12 cellular contexts compared by ENCODE assay signal in the genomic region with DNA sequence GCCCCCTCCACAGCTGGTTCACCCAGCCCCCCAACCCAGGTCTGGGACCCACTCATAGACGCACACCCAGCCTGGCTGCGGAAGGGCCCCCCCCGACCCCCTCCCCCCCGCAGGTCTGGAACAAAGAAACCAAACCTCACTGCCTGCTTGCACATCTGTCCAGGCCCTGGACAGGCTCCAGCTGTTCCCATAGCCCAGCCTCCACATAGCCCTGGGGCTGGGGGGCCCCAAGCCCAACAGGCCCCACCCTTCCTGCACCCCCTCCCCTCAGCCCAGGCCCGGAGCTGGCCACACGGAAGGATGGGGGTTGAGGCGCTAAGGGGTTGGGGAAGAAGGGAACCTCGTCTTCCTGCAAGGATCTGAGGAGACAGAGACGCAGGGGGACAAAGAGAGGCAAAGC. TPM values are rescaled to one million over a fixed set of nuclear protein-coding genes. Genes with fewer than 3 reads are reported as not detected.
DNase-seq lines count a peak whose midpoint lies in the region; ATAC-seq, FAIRE-seq and TF ChIP-seq lines count a peak whose summit lies in the region.
"Had no signal": no experiment of that assay in that cellular context is flagged by ENCODE, and none has a peak within 500 bp of the region (broad histone marks: within the 10 kb centered on the region; RNA-seq: fewer than 3 reads in every experiment).

No MANE protein-coding gene starts in this region.

- DNase-seq in A549 (ENCODE audit: low read depth in 1 of 2, low spot score in 1 of 2) (no peak), Peyer's patch (no peak), esophagus squamous epithelium (lab: John Stamatoyannopoulos, UW) (no peak), psoas muscle (no peak), NCI-H187 (lab: John Stamatoyannopoulos, UW) (no peak), DMS53 (lab: John Stamatoyannopoulos, UW) (no peak), DMS79 treated with DMSO at 0.1 percent for 48 hours (lab: John Stamatoyannopoulos, UW) (no peak)
- DNase-seq in stimulated activated naive B cell treated with anti-CD40 and anti-IgM and Interleukin-4, amounts not matched to agents 10 μg/mL and 1 μg/mL and 100 μg/mL, for 72 hours = no peak
- DNase-seq: anterior cingulate cortex, BE2C, NCI-H446 treated with DMSO at 0.1 percent for 48 hours had no signal

- H3K4me3 ChIP-seq in A549 (no peak overlapping the region), Peyer's patch (peak overlapping the region in 3 of 4 donors; percentile 7 to 77 (median 35)), esophagus squamous epithelium (peak overlapping the region; percentile 7 to 89 (median 74)), psoas muscle (peak overlapping the region; percentile 76)

- TF ChIP-seq RAD21 in A549 (conservative IDR thresholded peaks at IDR 0.05 in 1 of 2, IDR thresholded peaks at IDR 0.05 in 1 of 2) = no peak

- H3K9me3 Mint-ChIP-seq in stimulated activated naive B cell treated with anti-CD40 and anti-IgM and Interleukin-4, amounts not matched to agents 10 μg/mL and 1 μg/mL and 100 μg/mL, for 72 hours = no peaks in the 10 kb centered on the region

- H3K36me3 ChIP-seq in Peyer's patch = peaks cover 0 to 22% (median 0%) of the 10 kb centered on the region in 3 donors
- peaks cover 0 to 42% (median 5%) of the 10 kb centered on the region in 3 donors for H3K36me3 ChIP-seq in esophagus squamous epithelium
- H3K36me3 ChIP-seq in psoas muscle (ENCODE audit: insufficient read depth in 1 of 2, low read depth in 1 of 2) = peaks cover 0 to 26% of the 10 kb centered on the region in 2 donors

- no peak for TF ChIP-seq CTCF in A549 (IDR thresholded peaks at IDR 0.05)
- no peak for TF ChIP-seq CTCF in Peyer's patch (IDR thresholded peaks at IDR 0.05)
- TF ChIP-seq CTCF in esophagus squamous epithelium (IDR thresholded peaks at IDR 0.05) = no peak
- TF ChIP-seq CTCF in psoas muscle (IDR thresholded peaks at IDR 0.05) = no peak

- TF ChIP-seq POLR2A in A549 (IDR thresholded peaks at IDR 0.05; ENCODE audit: low read length) (no peak), Peyer's patch (IDR thresholded peaks at IDR 0.05) (no peak), esophagus squamous epithelium (IDR thresholded peaks at IDR 0.05) (no peak)

- 90% methylated on average over 3 of the region's 9 CpGs for WGBS in A549 (ENCODE audit: missing lambda C conversion rate)
- 56 to 61% methylated on average over 1 to 2 of the region's 9 CpGs for WGBS in esophagus squamous epithelium, 2 donors
- 35 to 38% (median 35%) methylated on average over 7 to 9 of the region's 9 CpGs for WGBS in psoas muscle, 3 donors

- H3K4me3 Mint-ChIP-seq in stimulated activated naive B cell treated with anti-CD40 and anti-IgM and Interleukin-4, amounts not matched to agents 10 μg/mL and 1 μg/mL and 100 μg/mL, for 72 hours = no peak overlapping the region

- FAIRE-seq in A549 (lab: Jason Lieb, UNC) = no peak

- H3K27me3 Mint-ChIP-seq in stimulated activated naive B cell treated with anti-CD40 and anti-IgM and Interleukin-4, amounts not matched to agents 10 μg/mL and 1 μg/mL and 100 μg/mL, for 72 hours = peaks cover 17 to 25% of the 10 kb centered on the region in 2 donors

- intact Hi-C loops in esophagus squamous epithelium (cut with DNase I) (no loop called here), psoas muscle (cut with DNase I) (no loop called here)

- peaks cover 15 to 19% of the 10 kb centered on the region in 2 donors for H3K4me1 Mint-ChIP-seq in stimulated activated naive B cell treated with anti-CD40 and anti-IgM and Interleukin-4, amounts not matched to agents 10 μg/mL and 1 μg/mL and 100 μg/mL, for 72 hours

- H3K36me3 Mint-ChIP-seq in stimulated activated naive B cell treated with anti-CD40 and anti-IgM and Interleukin-4, amounts not matched to agents 10 μg/mL and 1 μg/mL and 100 μg/mL, for 72 hours = no peaks in the 10 kb centered on the region

- POLR2A ChIA-PET in A549 (lab: Yijun Ruan, JAX) = no interaction called here

- peaks cover 48% of the 10 kb centered on the region for H3K4me1 ChIP-seq in A549
- peaks cover 0 to 50% (median 5%) of the 10 kb centered on the region in 4 donors for H3K4me1 ChIP-seq in Peyer's patch
- H3K4me1 ChIP-seq in esophagus squamous epithelium = peaks cover 25 to 93% (median 47%) of the 10 kb centered on the region in 3 donors
- peaks cover 25% of the 10 kb centered on the region for H3K4me1 ChIP-seq in psoas muscle
- H3K4me1 ChIP-seq: BE2C had no signal

- no peak for TF ChIP-seq EP300 in A549 (IDR thresholded peaks at IDR 0.05)

- CTCF ChIA-PET in A549 (lab: Yijun Ruan, JAX) = interaction anchor here (1.4 kb wide), 1 partner anchor 9 kb away, joined by 3 read pairs; no protein-coding TSS in a partner anchor

- H3K27me3 ChIP-seq in Peyer's patch (no peaks in the 10 kb centered on the region), esophagus squamous epithelium (no peaks in the 10 kb centered on the region), psoas muscle (ENCODE audit: insufficient read depth in 3 of 3, low read length in 2 of 3) (no peaks in the 10 kb centered on the region)
- H3K27me3 ChIP-seq: BE2C had no signal

- H3K27ac Mint-ChIP-seq in stimulated activated naive B cell treated with anti-CD40 and anti-IgM and Interleukin-4, amounts not matched to agents 10 μg/mL and 1 μg/mL and 100 μg/mL, for 72 hours = no peak overlapping the region

- peak overlapping the region; percentile 78 for H3K4me2 ChIP-seq in A549

- ATAC-seq in A549 (no peak), psoas muscle (no peak)
- ATAC-seq in stimulated activated naive B cell treated with anti-CD40 and anti-IgM and Interleukin-4, amounts not matched to agents 10 μg/mL and 1 μg/mL and 100 μg/mL, for 72 hours (replicated peaks) = no peak

- H3K27ac ChIP-seq in A549 (peak overlapping the region; percentile 30 to 67; a peak in 4 of 6 replicates), Peyer's patch (peak overlapping the region in 3 of 4 donors; percentile 53 to 93 (median 64)), esophagus squamous epithelium (peak overlapping the region; percentile 57 to 93 (median 85)), psoas muscle (peak overlapping the region; percentile 58)

- no peaks in the 10 kb centered on the region for H3K9me3 ChIP-seq in A549
- H3K9me3 ChIP-seq in Peyer's patch = no peaks in the 10 kb centered on the region
- H3K9me3 ChIP-seq in esophagus squamous epithelium = no peaks in the 10 kb centered on the region
- no peaks in the 10 kb centered on the region for H3K9me3 ChIP-seq in psoas muscle
- H3K9me3 ChIP-seq: BE2C had no signal

TF ChIP-seq in A549, 52 proteins besides CTCF, POLR2A, EP300 and RAD21 (continues in another document):
- TF ChIP-seq JUNB (IDR thresholded peaks at IDR 0.05) (no peak), SREBF2 (IDR thresholded peaks at IDR 0.05) (no peak), MAZ (IDR thresholded peaks at IDR 0.05; ENCODE audit: borderline replicate concordance, low read depth, low read length) (no peak), RARB (CRISPR knock-in tag; IDR thresholded peaks at IDR 0.05) (no peak), MYC (IDR thresholded peaks at IDR 0.05; ENCODE audit: borderline replicate concordance, low read length) (no peak), MAFK (IDR thresholded peaks at IDR 0.05; ENCODE audit: partially characterized antibody) (no peak)
- TF ChIP-seq, protein P1, sequence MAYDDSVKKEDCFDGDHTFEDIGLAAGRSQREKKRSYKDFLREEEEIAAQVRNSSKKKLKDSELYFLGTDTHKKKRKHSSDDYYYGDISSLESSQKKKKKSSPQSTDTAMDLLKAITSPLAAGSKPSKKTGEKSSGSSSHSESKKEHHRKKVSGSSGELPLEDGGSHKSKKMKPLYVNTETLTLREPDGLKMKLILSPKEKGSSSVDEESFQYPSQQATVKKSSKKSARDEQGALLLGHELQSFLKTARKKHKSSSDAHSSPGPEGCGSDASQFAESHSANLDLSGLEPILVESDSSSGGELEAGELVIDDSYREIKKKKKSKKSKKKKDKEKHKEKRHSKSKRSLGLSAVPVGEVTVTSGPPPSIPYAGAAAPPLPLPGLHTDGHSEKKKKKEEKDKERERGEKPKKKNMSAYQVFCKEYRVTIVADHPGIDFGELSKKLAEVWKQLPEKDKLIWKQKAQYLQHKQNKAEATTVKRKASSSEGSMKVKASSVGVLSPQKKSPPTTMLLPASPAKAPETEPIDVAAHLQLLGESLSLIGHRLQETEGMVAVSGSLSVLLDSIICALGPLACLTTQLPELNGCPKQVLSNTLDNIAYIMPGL (CRISPR knock-in tag; IDR thresholded peaks at IDR 0.05; ENCODE audit: borderline replicate concordance) = no peak

RNA-seq across cellular contexts. Expression of a gene that starts 2.7 kb away (rescaled TPM):
- polyA plus RNA-seq in A549 (2011; rRNA removed) (20.5 and 35.5 TPM in 2 replicates), A549 (2017; fragmentation: RNase III; extraction: RNeasy Plus Mini Kit Qiagen cat#74134 plus additional on column Dnase treatment) (63.8 to 68.0 TPM (median 66.1 TPM) in 3 replicates), psoas muscle (10 to 100 TPM; 23.7 to 29.9 (median 25.8) TPM)
- 42.9 and 53.3 TPM in 2 replicates for polyA plus RNA-seq in A549 (2012; cell fraction: cytosol; rRNA removed)
- polyA plus RNA-seq in A549 (2012; cell fraction: nucleus; rRNA removed) = 81.8 and 124 TPM in 2 replicates
- 45.0 and 60.0 TPM in 2 replicates for polyA minus RNA-seq in A549 (2011; rRNA and poly(A)+ RNA removed)
- total RNA-seq in Peyer's patch (100 to 1,000 TPM in 1 of 4 donors, 10 to 100 TPM in 3; 41.9 to 283 (median 68.4) TPM), esophagus squamous epithelium (100 to 1,000 TPM in 1 of 4 donors, 10 to 100 TPM in 3; 29.3 to 287 (median 57.1) TPM), psoas muscle (100 to 1,000 TPM in 1 of 4 donors, 10 to 100 TPM in 3; 44.0 to 103 (median 68.0) TPM)

RNA-seq across cellular contexts. Expression of a gene that starts 39.1 kb away (rescaled TPM):
- 16.3 and 16.5 TPM in 2 replicates for polyA plus RNA-seq in A549 (2011; rRNA removed)
- polyA plus RNA-seq in A549 (2012; cell fraction: cytosol; rRNA removed) = 26.0 and 27.2 TPM in 2 replicates
- 20.8 and 24.2 TPM in 2 replicates for polyA plus RNA-seq in A549 (2012; cell fraction: nucleus; rRNA removed)
- 21.8 to 22.2 TPM (median 22.2 TPM) in 3 replicates for polyA plus RNA-seq in A549 (2017; fragmentation: RNase III; extraction: RNeasy Plus Mini Kit Qiagen cat#74134 plus additional on column Dnase treatment)
- polyA minus RNA-seq in A549 (2011; rRNA and poly(A)+ RNA removed) = 19.3 and 22.3 TPM in 2 replicates
- total RNA-seq in Peyer's patch = 10 to 100 TPM in 2 of 4 donors, 1 to 10 TPM in 2; 1.7 to 28.9 (median 8.4) TPM
- total RNA-seq in esophagus squamous epithelium = 10 to 100 TPM in 1 of 4 donors, 1 to 10 TPM in 3; 2.9 to 10.9 (median 6.3) TPM
- total RNA-seq in psoas muscle = 1 to 10 TPM in 2 of 4 donors, under 1 TPM in 2; 0.51 to 1.7 (median 0.98) TPM
- under 1 TPM; 0.14 to 0.55 (median 0.44) TPM for polyA plus RNA-seq in psoas muscle

RNA-seq across cellular contexts. Expression of a gene that starts 44.8 kb away (rescaled TPM):
- polyA plus RNA-seq in A549 (2011; rRNA removed) = 0.12 TPM in 1 of 2 replicates, not detected in the other
- polyA plus RNA-seq in A549 (2012; cell fraction: cytosol; rRNA removed) = 0.20 TPM in 1 of 2 replicates, not detected in the other
- polyA plus RNA-seq in A549 (2012; cell fraction: nucleus; rRNA removed) = 0.20 TPM in 1 of 2 replicates, not detected in the other
- 0.16 TPM in 1 of 3 replicates, not detected in the others for polyA plus RNA-seq in A549 (2017; fragmentation: RNase III; extraction: RNeasy Plus Mini Kit Qiagen cat#74134 plus additional on column Dnase treatment)
- polyA minus RNA-seq in A549 (2011; rRNA and poly(A)+ RNA removed) = not detected in 2 replicates
- not detected for total RNA-seq in Peyer's patch
- not detected for total RNA-seq in esophagus squamous epithelium
- total RNA-seq in psoas muscle = under 1 TPM in 2 of 4 donors, not detected in 2; 0.48 to 0.49 TPM
- polyA plus RNA-seq in psoas muscle = 10 to 100 TPM in 1 of 3 donors, under 1 TPM in 2; 0.08 to 14.6 (median 0.15) TPM
- total RNA-seq: T-helper 1 cell treated with Interleukin-12 subunit alpha and Interleukin-12 subunit beta and Interleukin-4 antibody, amounts not matched to agents 30 ng/mL and 1 ng/mL, for 36 hours had no signal
